Comparison of ENCODE assay signal across 26 cellular contexts in genomic region chr11:74630043-74630442, GRCh38. TPM values are rescaled to one million over a fixed set of nuclear protein-coding genes. Genes with fewer than 3 reads are reported as not detected.
A peak's percentile ranks its signal among the peaks of the same experiment; 100 is the strongest.
DNase-seq lines count a peak whose midpoint lies in the region; ATAC-seq, FAIRE-seq and TF ChIP-seq lines count a peak whose summit lies in the region.
"Had no signal": no experiment of that assay in that cellular context is flagged by ENCODE, and none has a peak within 500 bp of the region (broad histone marks: within the 10 kb centered on the region; RNA-seq: fewer than 3 reads in every experiment).

No MANE protein-coding gene starts in this region.

- intact Hi-C loops in CD14-positive monocyte (cut with micrococcal nuclease) (no loop called here), colonic mucosa (cut with DNase I) (loop anchor here (10.0 kb wide), 1 partner anchor 95 kb away; no protein-coding TSS in a partner anchor), left ventricle myocardium superior (cut with micrococcal nuclease) (loop anchor here (10.0 kb wide), 1 partner anchor 95 kb away; no protein-coding TSS in a partner anchor)

- no peaks in the 10 kb centered on the region for H3K9me3 ChIP-seq in OCI-LY3 (ENCODE audit: insufficient read depth, low read length)
- no peaks in the 10 kb centered on the region for H3K9me3 ChIP-seq in colonic mucosa

- H4K20me1 ChIP-seq in OCI-LY3 (ENCODE audit: insufficient read depth, low read length) = no peaks in the 10 kb centered on the region

- H3K4me3 Mint-ChIP-seq in CD14-positive monocyte = no peak overlapping the region
- H3K4me3 Mint-ChIP-seq: CD4-positive, alpha-beta T cell had no signal

- FAIRE-seq in GM12891 (lab: Jason Lieb, UNC) = peak; percentile 43
- FAIRE-seq: H1 had no signal

- no peak for DNase-seq in CD14-positive monocyte (ENCODE audit: low spot score)
- no peak for DNase-seq in GM12891 (ENCODE audit: insufficient read length, low spot score)
- DNase-seq in globus pallidus (ENCODE audit: low spot score) = peak; percentile 42
- DNase-seq in ureter (ENCODE audit: low spot score) = no peak
- no peak for DNase-seq in colonic mucosa
- DNase-seq in left ventricle myocardium superior = no peak
- DNase-seq: CD4-positive, alpha-beta T cell; DMS53; GDM1; IMR-90; KG1; MM.1S; NCI-H1048; NCI-H1417 treated with DMSO at 0.1 percent for 48 hours; NCI-H187; NCI-H446; NCI-H526; NCI-H82; NK-92 treated with Interleukin-12 subunit alpha and Interleukin-12 subunit beta, amount 100 ng/mL, for 24 hours; Right ventricle myocardium superior; RPMI8226; T-helper 1 cell had no signal

- H3K9ac ChIP-seq in OCI-LY3 (ENCODE audit: low read length) (peak overlapping the region; percentile 48), colonic mucosa (ENCODE audit: low read depth in 2 of 2, low read length in 2 of 2) (no peak overlapping the region)

- H3K79me2 ChIP-seq in OCI-LY3 (ENCODE audit: low read length) = peaks cover 10% of the 10 kb centered on the region

- H3K27me3 Mint-ChIP-seq in CD14-positive monocyte (ENCODE audit: low read depth in 3 of 3) = no peaks in the 10 kb centered on the region
- H3K27me3 Mint-ChIP-seq: CD4-positive, alpha-beta T cell had no signal

- peaks cover 27% of the 10 kb centered on the region for H3K4me1 Mint-ChIP-seq in CD14-positive monocyte

- TF ChIP-seq POLR2A in GM12891 (IDR thresholded peaks at IDR 0.05; ENCODE audit: low read depth, low read length) = no peak

- peaks cover 55% of the 10 kb centered on the region for H3K36me3 ChIP-seq in OCI-LY3 (replicated peaks; ENCODE audit: low read depth, low read length)
- H3K36me3 ChIP-seq in colonic mucosa = no peaks in the 10 kb centered on the region

- H3K27ac ChIP-seq in OCI-LY3 (ENCODE audit: low read length) (peak overlapping the region; percentile 86), colonic mucosa (no peak overlapping the region)

- no peak for TF ChIP-seq CTCF in CD14-positive monocyte (IDR thresholded peaks at IDR 0.05)
- no peak for TF ChIP-seq CTCF in OCI-LY3 (IDR thresholded peaks at IDR 0.05; ENCODE audit: low read depth, low read length)
- TF ChIP-seq CTCF in colonic mucosa (IDR thresholded peaks at IDR 0.05) = no peak

- H3K27me3 ChIP-seq in OCI-LY3 (ENCODE audit: low read depth, low read length) (no peaks in the 10 kb centered on the region), colonic mucosa (no peaks in the 10 kb centered on the region)

- no peak overlapping the region for H2AFZ ChIP-seq in OCI-LY3 (ENCODE audit: low read depth, low read length)

- peak overlapping the region; percentile 42 for H3K4me3 ChIP-seq in OCI-LY3 (ENCODE audit: low read length)
- no peak overlapping the region for H3K4me3 ChIP-seq in colonic mucosa

- H3K36me3 Mint-ChIP-seq in CD14-positive monocyte = peaks cover 79 to 88% of the 10 kb centered on the region in 2 donors

- peak overlapping the region in 4 of 7 donors; percentile 20 to 78 (median 46) for H3K27ac Mint-ChIP-seq in CD14-positive monocyte
- H3K27ac Mint-ChIP-seq: CD4-positive, alpha-beta T cell had no signal

- ATAC-seq in HG02938 (IDR thresholded peaks at IDR 0.05; ENCODE audit: unreplicated experiment) (no peak), left ventricle myocardium superior (no peak)
- ATAC-seq: HCT116 had no signal

- H3K9me3 Mint-ChIP-seq in CD14-positive monocyte = peaks cover 0 to 2% (median 0%) of the 10 kb centered on the region in 7 donors
- H3K9me3 Mint-ChIP-seq: CD4-positive, alpha-beta T cell had no signal

- peaks cover 60% of the 10 kb centered on the region for H3K4me1 ChIP-seq in OCI-LY3 (ENCODE audit: low read length)
- H3K4me1 ChIP-seq in colonic mucosa = no peaks in the 10 kb centered on the region

- H3K4me2 ChIP-seq in OCI-LY3 (ENCODE audit: low read length) = peak overlapping the region; percentile 75

TF ChIP-seq in GM12891, 5 proteins besides CTCF, POLR2A, EP300 and RAD21:
- peak; percentile 39; the same call in 1 of the 2 replicates for TF ChIP-seq SPI1 (IDR thresholded peaks at IDR 0.05; ENCODE audit: low read depth, low read length)
- TF ChIP-seq TAF1 (IDR thresholded peaks at IDR 0.05; ENCODE audit: low read depth, low read length) = no peak
- TF ChIP-seq POLR2AphosphoS5 (IDR thresholded peaks at IDR 0.05; ENCODE audit: low read depth, low read length) = no peak
- TF ChIP-seq PAX5 (IDR thresholded peaks at IDR 0.05; ENCODE audit: insufficient read depth, low read length, severe bottlenecking) = no peak

RNA-seq across cellular contexts. Expression of gene POLD3, which starts 37.7 kb away (rescaled TPM):
- 10 to 100 TPM; 26.2 to 29.9 TPM for polyA plus RNA-seq in CD14-positive monocyte
- polyA plus RNA-seq in GM12891 (2012; ENCODE audit: low read depth, missing spikeins) = 15.9 TPM
- total RNA-seq in ureter (21.8 TPM), colonic mucosa (10 to 100 TPM; 20.0 to 33.9 TPM), left ventricle myocardium superior (8.9 TPM)

Comparison
In these comparisons a context has a peak if more than half of its experiments do, and no peak if none do; other contexts are left out.
1. intact Hi-C loops: an anchor here in colonic mucosa (10.0 kb wide) and left ventricle myocardium superior (10.0 kb wide); none called in CD14-positive monocyte.